Comparison of ENCODE assay signal across 29 cellular contexts in the genomic region with DNA sequence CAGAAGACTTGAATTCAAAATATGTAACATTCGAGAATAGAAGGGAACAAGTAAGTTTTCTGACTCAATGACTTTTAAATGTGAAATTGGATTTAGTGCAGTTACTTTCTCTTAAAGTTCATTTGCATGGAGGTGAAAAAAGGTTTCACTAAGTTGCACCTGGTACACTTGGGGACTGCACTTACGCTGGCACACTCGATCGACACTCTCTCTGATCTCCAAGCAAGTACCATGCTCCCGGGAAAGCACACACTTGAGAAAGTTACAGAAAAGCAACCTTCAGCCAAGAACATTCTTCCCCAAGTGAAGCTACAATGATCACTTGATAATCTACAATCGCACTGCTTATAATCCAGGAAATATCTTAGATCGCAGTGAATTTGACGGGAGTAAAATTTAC.
"Had no signal": no experiment of that assay in that cellular context is flagged by ENCODE, and none has a peak within 500 bp of the region (broad histone marks: within the 10 kb centered on the region; RNA-seq: fewer than 3 reads in every experiment).

No MANE protein-coding gene starts in this region.

- FAIRE-seq: astrocyte, bronchial epithelial cell, frontal cortex, TTC549 had no signal

- H3K27me3 ChIP-seq: brain microvascular endothelial cell, dorsolateral prefrontal cortex had no signal

- H3K4me3 ChIP-seq: coronary artery, dorsolateral prefrontal cortex had no signal

- DNase-seq: activated B cell treated with CpG ODN at 0.5 μM for 24 hours; activated CD4-positive, alpha-beta T cell treated with anti-CD3 and anti-CD28 coated beads for 48 hours; activated CD4-positive, alpha-beta T cell treated with anti-CD3 and anti-CD28 coated beads, Interleukin-2, amount 50 U/mL, for 1 hour; activated CD4-positive, alpha-beta T cell treated with anti-CD3 and anti-CD28 coated beads, Interleukin-2, amount 50 U/mL, for 48 hours; activated CD8-positive, alpha-beta memory T cell treated with anti-CD3 and anti-CD28 coated beads for 24 hours; activated CD8-positive, alpha-beta T cell treated with anti-CD3 and anti-CD28 coated beads for 36 hours; activated effector memory CD4-positive, alpha-beta T cell treated with Interleukin-2 at 50 U/mL for 16 hours; activated gamma-delta T cell treated with Interleukin-2 at 50 U/mL for 16 hours; activated naive CD4-positive, alpha-beta T cell treated with anti-CD3 and anti-CD28 coated beads, Interleukin-2, amount 50 U/mL, for 16 hours; activated naive CD4-positive, alpha-beta T cell treated with Interleukin-2 at 50 U/mL for 16 hours; activated T-cell treated with anti-CD3 and anti-CD28 coated beads, Interleukin-2, amount 50 U/mL, for 4 hours; amniotic stem cell; anterior cingulate cortex; brain microvascular endothelial cell; dorsolateral prefrontal cortex; effector memory CD4-positive, alpha-beta T cell; endodermal cell; foreskin fibroblast; head of caudate nucleus; T-helper 2 cell had no signal

- ATAC-seq: activated CD4-positive, CD25-positive, alpha-beta regulatory T cell treated with anti-CD3 and anti-CD28 coated beads, Interleukin-2, amount 50 U/mL, for 24 hours; activated CD8-positive, alpha-beta T cell treated with anti-CD3 and anti-CD28 coated beads for 36 hours; activated T-cell treated with anti-CD3 and anti-CD28 coated beads, Interleukin-2, amount 50 U/mL, for 4 hours; activated T-helper 17 cell treated with anti-CD3 and anti-CD28 coated beads, Interleukin-2, amount 50 U/mL, for 72 hours; esophagus mucosa had no signal

- H3K27ac ChIP-seq: brain microvascular endothelial cell, coronary artery, dorsolateral prefrontal cortex, VCaP had no signal
